ENCODE assay signal across 18 cellular contexts in genomic region chr4:127668770-127669169, GRCh38.
"Had no signal": no experiment of that assay in that cellular context is flagged by ENCODE, and none has a peak within 500 bp of the region (broad histone marks: within the 10 kb centered on the region; RNA-seq: fewer than 3 reads in every experiment).

No MANE protein-coding gene starts in this region.

- H3K9me3 Mint-ChIP-seq: activated naive CD4-positive, alpha-beta T cell treated with anti-CD3 and anti-CD28 coated beads, Interleukin-2, amount 50 U/mL, for 24 hours; naive thymus-derived CD8-positive, alpha-beta T cell; T-helper 2 cell treated with Interferon-gamma antibody and Interleukin-4, amounts not matched to agents 5 μg/mL and 100 μg/mL, for 36 hours had no signal

- H3K36me3 Mint-ChIP-seq: activated naive CD4-positive, alpha-beta T cell treated with anti-CD3 and anti-CD28 coated beads, Interleukin-2, amount 50 U/mL, for 24 hours; naive thymus-derived CD8-positive, alpha-beta T cell had no signal

- H3K27me3 ChIP-seq: gastroesophageal sphincter, heart right ventricle, tibial artery had no signal

- H3K27ac Mint-ChIP-seq: activated CD4-positive, alpha-beta T cell treated with anti-CD3 and anti-CD28 coated beads for 36 hours; activated naive CD4-positive, alpha-beta T cell treated with anti-CD3 and anti-CD28 coated beads, Interleukin-2, amount 50 U/mL, for 24 hours; naive thymus-derived CD8-positive, alpha-beta T cell; T-helper 2 cell treated with Interferon-gamma antibody and Interleukin-4, amounts not matched to agents 5 μg/mL and 100 μg/mL, for 36 hours had no signal

- DNase-seq: activated CD4-positive, alpha-beta T cell treated with anti-CD3 and anti-CD28 coated beads for 36 hours; activated CD4-positive, alpha-beta T cell treated with anti-CD3 and anti-CD28 coated beads, Interleukin-2, amount 50 U/mL, for 48 hours; activated gamma-delta T cell; caudate nucleus; heart right ventricle; left ventricle myocardium inferior; naive thymus-derived CD8-positive, alpha-beta T cell; nucleus accumbens; retina; stimulated activated CD4-positive, alpha-beta T cell treated with anti-CD3 and anti-CD28 coated beads, Interleukin-12 subunit alpha, Interleukin-12 subunit beta, amount 100 ng/mL, for 4 hours; stimulated activated CD4-positive, alpha-beta T cell treated with anti-CD3 and anti-CD28 coated beads, Interleukin-1b, Interleukin-23, amount 100 ng/mL, for 48 hours; stimulated activated CD8-positive, alpha-beta memory T cell treated with anti-CD3 and anti-CD28 coated beads, Interleukin-4, amount 100 ng/mL, for 48 hours; stimulated activated naive CD4-positive, alpha-beta T cell; tibial artery had no signal

- H3K9me3 ChIP-seq: gastroesophageal sphincter, heart right ventricle, left ventricle myocardium inferior, tibial artery had no signal

- H3K4me1 ChIP-seq: gastroesophageal sphincter, heart right ventricle, left ventricle myocardium inferior, tibial artery had no signal

- H3K27me3 Mint-ChIP-seq: activated CD4-positive, alpha-beta T cell treated with anti-CD3 and anti-CD28 coated beads for 36 hours had no signal

- H3K4me1 Mint-ChIP-seq: activated CD4-positive, alpha-beta T cell treated with anti-CD3 and anti-CD28 coated beads for 36 hours; activated naive CD4-positive, alpha-beta T cell treated with anti-CD3 and anti-CD28 coated beads, Interleukin-2, amount 50 U/mL, for 24 hours; naive thymus-derived CD8-positive, alpha-beta T cell had no signal

- H3K27ac ChIP-seq: coronary artery, gastroesophageal sphincter, heart right ventricle, left ventricle myocardium inferior, tibial artery had no signal

- H3K4me3 Mint-ChIP-seq: activated CD4-positive, alpha-beta T cell treated with anti-CD3 and anti-CD28 coated beads for 36 hours; activated naive CD4-positive, alpha-beta T cell treated with anti-CD3 and anti-CD28 coated beads, Interleukin-2, amount 50 U/mL, for 24 hours; naive thymus-derived CD8-positive, alpha-beta T cell; T-helper 2 cell treated with Interferon-gamma antibody and Interleukin-4, amounts not matched to agents 5 μg/mL and 100 μg/mL, for 36 hours had no signal

- H3K4me3 ChIP-seq: coronary artery, gastroesophageal sphincter, heart right ventricle, left ventricle myocardium inferior, tibial artery had no signal

- H3K36me3 ChIP-seq: gastroesophageal sphincter, left ventricle myocardium inferior had no signal

- ATAC-seq: activated CD4-positive, alpha-beta T cell treated with anti-CD3 and anti-CD28 coated beads for 36 hours; gastroesophageal sphincter; heart right ventricle; naive thymus-derived CD8-positive, alpha-beta T cell had no signal
